Comparison of ENCODE assay signal across 8 cellular contexts in genomic region chr4:4289930-4290850, GRCh38. TPM values are rescaled to one million over a fixed set of nuclear protein-coding genes. Genes with fewer than 3 reads are reported as not detected.
DNase-seq lines count a peak whose midpoint lies in the region; ATAC-seq and TF ChIP-seq lines count a peak whose summit lies in the region.

TSS of gene LYAR (minus strand) at chr4:4290154. CDS start at chr4:4283742, 6,412 bp downstream.
TSS of gene ZBTB49 (plus strand) at chr4:4290251. CDS start at chr4:4299946, 9,695 bp downstream.

- no peaks in the 10 kb centered on the region for H3K9me2 ChIP-seq in GM23248 (ENCODE audit: insufficient read depth)

- H3K9me3 Mint-ChIP-seq in nephron progenitor cell = peaks cover 8% of the 10 kb centered on the region

- peak; percentile 95 for ATAC-seq in stimulated activated naive CD8-positive, alpha-beta T cell treated with anti-CD3 and anti-CD28 coated beads, Interleukin-15, Interleukin-2, amounts not matched to agents 100 U/mL and 50 U/mL, for 24 hours

- peak within 1 kb of the TSS; percentile 96 for H3K4me3 Mint-ChIP-seq in nephron progenitor cell

- DNase-seq in ELF-1 (ENCODE audit: low read depth, low spot score) (peak; percentile 95), GM23248 (peak; percentile 96), Kasumi-1 (lab: John Stamatoyannopoulos, UW) (peak; percentile 74 to 82), RWPE1 (ENCODE audit: low spot score) (peak; percentile 89), fibroblast of the conjunctiva (ENCODE audit: low read depth) (peak; percentile 65), nephron progenitor cell (peak; percentile 99)
- peak; percentile 99 for DNase-seq in activated effector memory CD4-positive, alpha-beta T cell treated with anti-CD3 and anti-CD28 coated beads, Interleukin-2, amount 50 U/mL, for 16 hours
- peak; percentile 98 for DNase-seq in stimulated activated naive CD8-positive, alpha-beta T cell treated with anti-CD3 and anti-CD28 coated beads, Interleukin-15, Interleukin-2, amounts not matched to agents 100 U/mL and 50 U/mL, for 24 hours

- peak within 1 kb of the TSS; percentile 89 for H3K27ac Mint-ChIP-seq in nephron progenitor cell

- CTCF ChIA-PET in RWPE1 (lab: Yijun Ruan, JAX) = no interaction called here

- POLR2A ChIA-PET in RWPE1 (lab: Yijun Ruan, JAX; ENCODE audit: low non-redundant PET) = no interaction called here

- peak within 1 kb of the TSS; percentile 97 for H3K4me3 ChIP-seq in GM23248

- peaks cover 14% of the 10 kb centered on the region; the same call in 1 of the 2 replicates for H3K4me1 ChIP-seq in GM23248 (ENCODE audit: insufficient read depth)

- H3F3A ChIP-seq in GM23248 (ENCODE audit: insufficient read depth) = 0 out of 2 replicates have a peak, but pooled peaks cover 7% of the 10 kb centered on the region

- TF ChIP-seq CTCF in RWPE1 (conservative IDR thresholded peaks at IDR 0.05; ENCODE audit: low read depth) (no peak), nephron progenitor cell (IDR thresholded peaks at IDR 0.05) (no peak)

- no peaks in the 10 kb centered on the region for H3K27me3 ChIP-seq in GM23248 (replicated peaks; ENCODE audit: insufficient read depth)

- H3K36me3 Mint-ChIP-seq in nephron progenitor cell (ENCODE audit: low read depth) = peaks cover 25% of the 10 kb centered on the region

- WGBS in GM23248 (ENCODE audit: low coverage in 1 of 2, low lambda C conversion rate in 2 of 2, missing lambda C conversion rate in 2 of 2), 2 experiments = 1 to 2% methylated on average over 70 to 75 of the region's 78 CpGs

- H2AFZ ChIP-seq in GM23248 = peak within 1 kb of the TSS; percentile 93

- no peaks in the 10 kb centered on the region for H3K9me3 ChIP-seq in GM23248 (ENCODE audit: low read depth)

- peak within 1 kb of the TSS; percentile 82 for H3K9ac ChIP-seq in GM23248

- H3K36me3 ChIP-seq in GM23248 (ENCODE audit: low read depth) = no peaks in the 10 kb centered on the region

- peaks cover 29% of the 10 kb centered on the region for H3K4me1 Mint-ChIP-seq in nephron progenitor cell

- in situ Hi-C loops in GM23248 (cut with MboI) = no loop called here

- peak within 1 kb of the TSS; percentile 48 for H3K27ac ChIP-seq in GM23248
- H3K27ac ChIP-seq in RWPE1 = peak within 1 kb of the TSS; percentile 74

- H3K27me3 Mint-ChIP-seq in nephron progenitor cell (ENCODE audit: low read depth, poor library complexity) = peaks cover 4% of the 10 kb centered on the region

- peak within 1 kb of the TSS; percentile 80 for H3K4me2 ChIP-seq in GM23248 (ENCODE audit: unreplicated experiment)

- no peaks in the 10 kb centered on the region for H4K20me1 ChIP-seq in GM23248 (ENCODE audit: insufficient read depth)

- H3K79me2 ChIP-seq in GM23248 (ENCODE audit: insufficient read depth) = peaks cover 77% of the 10 kb centered on the region

RNA-seq across cellular contexts. Expression of gene LYAR, which starts in this region (rescaled TPM):
- 6.7 and 11.9 TPM in 2 replicates for total RNA-seq in GM23248 (2014; rRNA removed; shearing (Covaris generic))
- polyA plus RNA-seq in GM23248 (2016; fragmentation: Nextera tagmentation; extraction: Ambion mirVana) = 15.1 and 16.9 TPM in 2 replicates

RNA-seq across cellular contexts. Expression of gene ZBTB49, which starts in this region (rescaled TPM):
- total RNA-seq in GM23248 (2014; rRNA removed; shearing (Covaris generic)) = 2.9 and 3.9 TPM in 2 replicates
- polyA plus RNA-seq in GM23248 (2016; fragmentation: Nextera tagmentation; extraction: Ambion mirVana) = 1.6 and 1.9 TPM in 2 replicates

Comparison
In these comparisons a context has a peak if more than half of its experiments do, and no peak if none do; other contexts are left out.
1. Peak in every context shown above with its lines: DNase-seq, ATAC-seq, H3K4me3 ChIP-seq and H3K27ac ChIP-seq.